13 cellular contexts compared by ENCODE assay signal in genomic region chr22:27747396-27748256, GRCh38. TPM values are rescaled to one million over a fixed set of nuclear protein-coding genes. Genes with fewer than 3 reads are reported as not detected.
DNase-seq lines count a peak whose midpoint lies in the region; TF ChIP-seq lines count a peak whose summit lies in the region.
"Had no signal": no experiment of that assay in that cellular context is flagged by ENCODE, and none has a peak within 500 bp of the region (broad histone marks: within the 10 kb centered on the region; RNA-seq: fewer than 3 reads in every experiment).

No MANE protein-coding gene starts in this region.

- no peaks in the 10 kb centered on the region for H3K36me3 ChIP-seq in kidney epithelial cell (ENCODE audit: control insufficient read depth, insufficient read depth, low read length)
- H3K36me3 ChIP-seq: Peyer's patch had no signal

- CTCF ChIA-PET in HEK293T (lab: Yijun Ruan, JAX), result interaction anchor here (0.6 kb wide), 1 partner anchor 34 kb away, joined by 3 read pairs; no protein-coding TSS in a partner anchor

- peak; percentile 52 for TF ChIP-seq CTCF in cardiac fibroblast (IDR thresholded peaks at IDR 0.05; ENCODE audit: low read depth, low read length)
- TF ChIP-seq CTCF in kidney epithelial cell (IDR thresholded peaks at IDR 0.05; ENCODE audit: insufficient read depth, low read length, poor library complexity, severe bottlenecking), result peak; percentile 31

- DNase-seq in A172 (ENCODE audit: low spot score) (peak; percentile 10), HEK293T (ENCODE audit: extremely low spot score) (peak; percentile 52), cardiac fibroblast (ENCODE audit: low read depth in 2 of 2) (peak; percentile 74 to 82), kidney epithelial cell (ENCODE audit: low read depth) (no peak), islet precursor cell (no peak), T-helper 2 cell (no peak), activated gamma-delta T cell treated with Interleukin-2 at 50 U/mL for 16 hours (no peak), inferior parietal cortex (ENCODE audit: extremely low spot score) (no peak)
- DNase-seq: activated CD4-positive, alpha-beta T cell treated with anti-CD3 and anti-CD28 coated beads for 48 hours; activated naive CD8-positive, alpha-beta T cell treated with anti-CD3 and anti-CD28 coated beads, Interleukin-2, amount 50 U/mL, for 24 hours; NCI-H1417 treated with DMSO at 0.1 percent for 48 hours; Peyer's patch had no signal

- H3K4me3 ChIP-seq in cardiac fibroblast (replicated peaks in 1 of 2; ENCODE audit: low read depth in 2 of 2, low read length in 2 of 2), result no peak overlapping the region
- no peak overlapping the region for H3K4me3 ChIP-seq in kidney epithelial cell (ENCODE audit: low read depth, low read length)
- H3K4me3 ChIP-seq: GM12878, Peyer's patch had no signal

- POLR2A ChIA-PET in HEK293T (lab: Yijun Ruan, JAX), result no interaction called here

- peaks cover 9% of the 10 kb centered on the region for H3K27me3 ChIP-seq in kidney epithelial cell (ENCODE audit: control insufficient read depth, insufficient read depth, low read length)
- H3K27me3 ChIP-seq: Peyer's patch had no signal

TF ChIP-seq in HEK293T, 16 proteins besides CTCF, POLR2A, EP300 and RAD21:
- TF ChIP-seq HDGF (IDR thresholded peaks at IDR 0.05; ENCODE audit: borderline replicate concordance), result no peak
- TF ChIP-seq SUZ12 (IDR thresholded peaks at IDR 0.05), result no peak
- no peak for TF ChIP-seq BHLHE40 (IDR thresholded peaks at IDR 0.05; ENCODE audit: borderline replicate concordance)
- TF ChIP-seq TARDBP (IDR thresholded peaks at IDR 0.05), result no peak
- TF ChIP-seq ARNT (IDR thresholded peaks at IDR 0.05), result no peak
- no peak for TF ChIP-seq NFRKB (IDR thresholded peaks at IDR 0.05)
- TF ChIP-seq ELF4 (IDR thresholded peaks at IDR 0.05), result no peak

RNA-seq across cellular contexts. Expression of gene MN1, which starts 53.9 kb away (rescaled TPM):
- 2.3 TPM in 2 replicates for total RNA-seq in A172 (2014; rRNA removed; shearing (Covaris generic))
- total RNA-seq in kidney epithelial cell, result 4.5 and 5.3 TPM in 2 replicates

Comparison
In these comparisons a context has a peak if more than half of its experiments do, and no peak if none do; other contexts are left out.
1. DNase-seq: peak in A172 (single experiment), HEK293T (single experiment) and cardiac fibroblast (2 of 2); none in kidney epithelial cell (single experiment), islet precursor cell (single experiment), T-helper 2 cell (0 of 5), activated gamma-delta T cell treated with Interleukin-2 at 50 U/mL for 16 hours (single experiment) and inferior parietal cortex (single experiment).